Comparison of ENCODE assay signal across 8 cellular contexts in genomic region chr19:1027020-1027952, GRCh38. TPM values are rescaled to one million over a fixed set of nuclear protein-coding genes. Genes with fewer than 3 reads are reported as not detected.
DNase-seq lines count a peak whose midpoint lies in the region; ATAC-seq and TF ChIP-seq lines count a peak whose summit lies in the region.

No MANE protein-coding gene starts in this region.

- H3K4me1 ChIP-seq in body of pancreas, result peaks cover 37% of the 10 kb centered on the region

- no peaks in the 10 kb centered on the region for H3K27me3 Mint-ChIP-seq in stimulated activated naive CD8-positive, alpha-beta T cell treated with anti-CD3 and anti-CD28 coated beads, Interleukin-15, Interleukin-2, amounts not matched to agents 100 ng/mL and 50 ng/mL, for 24 hours

- in situ Hi-C loops in GM13977 (cut with MboI; ENCODE audit: low pct_unique_long_range_greater_than_20kb, low sequenced_read_pairs, unreplicated experiment), result no loop called here

- H3K36me3 Mint-ChIP-seq in stimulated activated naive CD8-positive, alpha-beta T cell treated with anti-CD3 and anti-CD28 coated beads, Interleukin-15, Interleukin-2, amounts not matched to agents 100 ng/mL and 50 ng/mL, for 24 hours (ENCODE audit: low read depth), result peaks cover 4% of the 10 kb centered on the region

- H3K9me3 Mint-ChIP-seq in stimulated activated naive CD8-positive, alpha-beta T cell treated with anti-CD3 and anti-CD28 coated beads, Interleukin-15, Interleukin-2, amounts not matched to agents 100 ng/mL and 50 ng/mL, for 24 hours, result no peaks in the 10 kb centered on the region

- H3K27me3 ChIP-seq in body of pancreas, result no peaks in the 10 kb centered on the region

- peaks cover 29% of the 10 kb centered on the region for H3K4me1 Mint-ChIP-seq in stimulated activated naive CD8-positive, alpha-beta T cell treated with anti-CD3 and anti-CD28 coated beads, Interleukin-15, Interleukin-2, amounts not matched to agents 100 ng/mL and 50 ng/mL, for 24 hours (ENCODE audit: low read depth)

- DNase-seq in GM13977 (ENCODE audit: low spot score), result peak; percentile 56
- peak; percentile 57 for DNase-seq in MV-4-11 (lab: John Stamatoyannopoulos, UW)
- peak in 1 of 4 donors; percentile 38 for DNase-seq in body of pancreas
- peak; percentile 29 for DNase-seq in kidney tubule cell (ENCODE audit: low spot score)
- DNase-seq in pons (ENCODE audit: low spot score), result no peak
- DNase-seq in NCI-H82 (lab: John Stamatoyannopoulos, UW), result no peak
- no peak for DNase-seq in H4 (ENCODE audit: low spot score)

- peak overlapping the region; percentile 49 to 78 for H3K4me3 ChIP-seq in body of pancreas

- 0 to 3% methylated on average over 16 to 36 of the region's 36 CpGs for WGBS in body of pancreas, 2 donors

- ATAC-seq in body of pancreas, result no peak

- peak overlapping the region; percentile 88 for H3K4me3 Mint-ChIP-seq in stimulated activated naive CD8-positive, alpha-beta T cell treated with anti-CD3 and anti-CD28 coated beads, Interleukin-15, Interleukin-2, amounts not matched to agents 100 ng/mL and 50 ng/mL, for 24 hours

- TF ChIP-seq POLR2A in body of pancreas (IDR thresholded peaks at IDR 0.05), result no peak

- H3K36me3 ChIP-seq in body of pancreas (replicated peaks in 1 of 2; ENCODE audit: insufficient read depth in 1 of 2, low read depth in 2 of 2), result peaks cover 0 to 2% of the 10 kb centered on the region in 2 donors

- peak overlapping the region; percentile 75 for H3K27ac Mint-ChIP-seq in stimulated activated naive CD8-positive, alpha-beta T cell treated with anti-CD3 and anti-CD28 coated beads, Interleukin-15, Interleukin-2, amounts not matched to agents 100 ng/mL and 50 ng/mL, for 24 hours

- H3K27ac ChIP-seq in body of pancreas, result peak overlapping the region; percentile 83 to 94 (median 90)

- H3K9me3 ChIP-seq in body of pancreas, result no peaks in the 10 kb centered on the region

- TF ChIP-seq CTCF in GM13977 (IDR thresholded peaks at IDR 0.05; ENCODE audit: extremely low read depth, insufficient read depth, missing control alignments) (no peak), body of pancreas (IDR thresholded peaks at IDR 0.05) (no peak)

- intact Hi-C loops in body of pancreas (cut with DNase I), result no loop called here

RNA-seq across cellular contexts. Expression of gene CNN2, which starts 0.9 kb away (rescaled TPM):
- 10 to 100 TPM; 30.7 to 42.5 TPM for total RNA-seq in body of pancreas
- total RNA-seq in H4 (2014; rRNA removed; shearing (Covaris generic)), result 111 and 123 TPM in 2 replicates

RNA-seq across cellular contexts. Expression of gene RNU6-2, which starts 6.0 kb away (rescaled TPM):
- total RNA-seq in body of pancreas, result not detected
- not detected in 2 replicates for total RNA-seq in H4 (2014; rRNA removed; shearing (Covaris generic))

RNA-seq across cellular contexts. Expression of gene TMEM259, which starts 6.4 kb away (rescaled TPM):
- total RNA-seq in body of pancreas, result 100 to 1,000 TPM; 142 to 306 TPM
- total RNA-seq in H4 (2014; rRNA removed; shearing (Covaris generic)), result 57.0 and 72.5 TPM in 2 replicates

RNA-seq across cellular contexts. Expression of gene ABCA7, which starts 12.6 kb away (rescaled TPM):
- total RNA-seq in body of pancreas, result 10 to 100 TPM; 33.7 to 87.3 TPM
- 2.9 and 3.6 TPM in 2 replicates for total RNA-seq in H4 (2014; rRNA removed; shearing (Covaris generic))

RNA-seq across cellular contexts. Expression of gene GRIN3B, which starts 27.1 kb away (rescaled TPM):
- under 1 TPM in 1 of 2 donors, not detected in 1; 0.26 TPM for total RNA-seq in body of pancreas
- total RNA-seq in H4 (2014; rRNA removed; shearing (Covaris generic)), result 0.23 TPM in 1 of 2 replicates, not detected in the other

Comparison
In these comparisons a context has a peak if more than half of its experiments do, and no peak if none do; other contexts are left out.
1. DNase-seq: peak in GM13977 (single experiment), MV-4-11 (single experiment) and kidney tubule cell (single experiment); none in pons (single experiment), NCI-H82 (single experiment) and H4 (single experiment).